ENCODE assay signal across 33 cellular contexts in the genomic region with DNA sequence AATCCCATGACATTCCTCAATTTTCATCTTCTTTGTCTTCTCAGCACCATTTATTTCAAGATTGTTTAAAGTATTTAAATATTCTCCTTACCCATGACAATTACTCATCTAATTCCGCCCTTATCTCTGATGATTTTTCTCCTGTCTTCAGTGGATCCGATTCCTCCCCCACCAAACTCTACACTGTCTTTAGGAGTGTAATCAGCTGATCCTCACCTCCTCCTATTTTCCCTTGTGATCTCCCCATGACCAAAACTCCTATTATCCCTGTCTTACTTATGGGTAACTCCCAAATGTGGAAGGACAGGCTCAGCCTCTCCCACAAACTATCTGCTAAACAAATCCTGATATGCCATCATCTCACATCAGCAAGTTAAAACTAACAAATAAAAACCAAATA.
"Had no signal": no experiment of that assay in that cellular context is flagged by ENCODE, and none has a peak within 500 bp of the region (broad histone marks: within the 10 kb centered on the region; RNA-seq: fewer than 3 reads in every experiment).

No MANE protein-coding gene starts in this region.

- H3K9me3 Mint-ChIP-seq: activated CD8-positive, alpha-beta T cell treated with anti-CD3 and anti-CD28 coated beads for 36 hours; T-helper 1 cell treated with Interleukin-12 subunit alpha and Interleukin-12 subunit beta and Interleukin-4 antibody, amounts not matched to agents 30 μg/mL and 1 μg/mL, for 36 hours had no signal

- H3K27me3 Mint-ChIP-seq: activated B cell treated with CpG ODN at 0.5 μM for 24 hours; activated naive CD8-positive, alpha-beta T cell; activated T-helper 17 cell treated with anti-CD3 and anti-CD28 coated beads, Interleukin-2, amount 50 U/mL, for 72 hours; brain had no signal

- H3K36me3 ChIP-seq: breast epithelium, cardiac muscle cell, colonic mucosa, gastrocnemius medialis, heart left ventricle, WERI-Rb-1 had no signal

- ATAC-seq: activated CD4-positive, CD25-positive, alpha-beta regulatory T cell treated with anti-CD3 and anti-CD28 coated beads, Interleukin-2, amount 50 U/mL, for 24 hours; activated CD8-positive, alpha-beta T cell treated with anti-CD3 and anti-CD28 coated beads for 36 hours; activated T-cell treated with anti-CD3 and anti-CD28 coated beads, Interleukin-2, amount 50 U/mL, for 4 hours; activated T-helper 17 cell treated with anti-CD3 and anti-CD28 coated beads, Interleukin-2, amount 50 U/mL, for 72 hours; esophagus mucosa; foreskin keratinocyte; gastrocnemius medialis; heart left ventricle; T-cell had no signal

- H3K4me1 ChIP-seq: breast epithelium, colonic mucosa, gastrocnemius medialis, heart left ventricle had no signal

- H3K4me3 ChIP-seq: breast epithelium, cardiac muscle cell, colonic mucosa, gastrocnemius medialis, heart left ventricle had no signal

- H3K27ac ChIP-seq: breast epithelium, cardiac muscle cell, colonic mucosa, foreskin keratinocyte, gastrocnemius medialis, heart left ventricle, WERI-Rb-1 had no signal

- H3K4me3 Mint-ChIP-seq: activated B cell treated with CpG ODN at 0.5 μM for 24 hours; activated CD8-positive, alpha-beta T cell treated with anti-CD3 and anti-CD28 coated beads for 36 hours; activated naive CD8-positive, alpha-beta T cell; activated T-cell treated with anti-CD3 and anti-CD28 coated beads, Interleukin-2, amount 50 U/mL, for 4 hours; activated T-helper 17 cell treated with anti-CD3 and anti-CD28 coated beads, Interleukin-2, amount 50 U/mL, for 72 hours; brain; T-cell; T-helper 1 cell treated with Interleukin-12 subunit alpha and Interleukin-12 subunit beta and Interleukin-4 antibody, amounts not matched to agents 30 μg/mL and 1 μg/mL, for 36 hours; T-helper 2 cell treated with Interferon-gamma antibody and Interleukin-4, amounts not matched to agents 5 μg/mL and 100 μg/mL, for 36 hours had no signal

- H3K4me1 Mint-ChIP-seq: activated B cell treated with CpG ODN at 0.5 μM for 24 hours; activated T-helper 17 cell treated with anti-CD3 and anti-CD28 coated beads, Interleukin-2, amount 50 U/mL, for 72 hours; brain; T-cell had no signal

- DNase-seq: activated B cell treated with CpG ODN at 0.5 μM for 24 hours; activated CD4-positive, alpha-beta T cell treated with anti-CD3 and anti-CD28 coated beads for 48 hours; activated CD4-positive, alpha-beta T cell treated with anti-CD3 and anti-CD28 coated beads, Interleukin-2, amount 50 U/mL, for 1 hour; activated CD4-positive, alpha-beta T cell treated with anti-CD3 and anti-CD28 coated beads, Interleukin-2, amount 50 U/mL, for 48 hours; activated CD8-positive, alpha-beta memory T cell treated with anti-CD3 and anti-CD28 coated beads for 24 hours; activated CD8-positive, alpha-beta T cell treated with anti-CD3 and anti-CD28 coated beads for 36 hours; activated effector memory CD4-positive, alpha-beta T cell treated with Interleukin-2 at 50 U/mL for 16 hours; activated gamma-delta T cell treated with Interleukin-2 at 50 U/mL for 16 hours; activated naive CD4-positive, alpha-beta T cell treated with anti-CD3 and anti-CD28 coated beads, Interleukin-2, amount 50 U/mL, for 16 hours; activated naive CD4-positive, alpha-beta T cell treated with Interleukin-2 at 50 U/mL for 16 hours; activated T-cell treated with anti-CD3 and anti-CD28 coated beads, Interleukin-2, amount 50 U/mL, for 4 hours; amygdala; aorta; central memory CD4-positive, alpha-beta T cell; cerebellar nuclear complex; colonic mucosa; effector CD8-positive, alpha-beta T cell; foreskin keratinocyte; gastrocnemius medialis; glutamatergic neuron; heart left ventricle; T-cell; T1000; WERI-Rb-1 had no signal

- H3K27ac Mint-ChIP-seq: activated B cell treated with CpG ODN at 0.5 μM for 24 hours; activated CD8-positive, alpha-beta T cell treated with anti-CD3 and anti-CD28 coated beads for 36 hours; activated naive CD8-positive, alpha-beta T cell; activated T-helper 17 cell treated with anti-CD3 and anti-CD28 coated beads, Interleukin-2, amount 50 U/mL, for 72 hours; brain; T-cell; T-helper 1 cell treated with Interleukin-12 subunit alpha and Interleukin-12 subunit beta and Interleukin-4 antibody, amounts not matched to agents 30 μg/mL and 1 μg/mL, for 36 hours; T-helper 2 cell treated with Interferon-gamma antibody and Interleukin-4, amounts not matched to agents 5 μg/mL and 100 μg/mL, for 36 hours had no signal

- H3K36me3 Mint-ChIP-seq: brain, T-cell had no signal

- H3K27me3 ChIP-seq: breast epithelium, colonic mucosa, foreskin keratinocyte, gastrocnemius medialis, heart left ventricle had no signal

- H3K9me3 ChIP-seq: breast epithelium, colonic mucosa, gastrocnemius medialis had no signal
